In the genomic region with DNA sequence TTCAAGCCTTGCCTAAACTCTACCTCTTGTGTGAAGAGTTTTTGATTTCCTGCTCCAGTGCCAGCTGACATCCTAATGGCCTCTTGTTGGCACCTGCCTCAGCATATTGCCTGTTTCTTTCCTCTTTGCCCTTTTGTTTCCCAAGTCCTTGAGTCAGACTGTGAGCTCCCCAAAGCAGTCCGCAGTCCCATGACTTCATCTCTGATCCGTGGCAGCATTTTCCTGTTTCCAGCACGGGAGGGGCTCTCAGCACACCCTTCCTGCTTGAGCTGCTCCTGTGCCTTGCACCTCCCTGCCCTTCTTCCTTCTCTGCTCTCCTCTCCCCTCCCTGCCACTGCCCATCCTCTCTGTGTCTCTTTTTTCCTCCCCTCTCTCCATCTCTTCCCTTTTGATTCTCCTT, we compare ENCODE assay signal across 1 cellular context.
TF ChIP-seq lines count a peak whose summit lies in the region.

No MANE protein-coding gene starts in this region.

TF ChIP-seq in GM23338, 12 proteins besides CTCF, POLR2A, EP300 and RAD21 (continued from another document):
- TF ChIP-seq, protein P1, sequence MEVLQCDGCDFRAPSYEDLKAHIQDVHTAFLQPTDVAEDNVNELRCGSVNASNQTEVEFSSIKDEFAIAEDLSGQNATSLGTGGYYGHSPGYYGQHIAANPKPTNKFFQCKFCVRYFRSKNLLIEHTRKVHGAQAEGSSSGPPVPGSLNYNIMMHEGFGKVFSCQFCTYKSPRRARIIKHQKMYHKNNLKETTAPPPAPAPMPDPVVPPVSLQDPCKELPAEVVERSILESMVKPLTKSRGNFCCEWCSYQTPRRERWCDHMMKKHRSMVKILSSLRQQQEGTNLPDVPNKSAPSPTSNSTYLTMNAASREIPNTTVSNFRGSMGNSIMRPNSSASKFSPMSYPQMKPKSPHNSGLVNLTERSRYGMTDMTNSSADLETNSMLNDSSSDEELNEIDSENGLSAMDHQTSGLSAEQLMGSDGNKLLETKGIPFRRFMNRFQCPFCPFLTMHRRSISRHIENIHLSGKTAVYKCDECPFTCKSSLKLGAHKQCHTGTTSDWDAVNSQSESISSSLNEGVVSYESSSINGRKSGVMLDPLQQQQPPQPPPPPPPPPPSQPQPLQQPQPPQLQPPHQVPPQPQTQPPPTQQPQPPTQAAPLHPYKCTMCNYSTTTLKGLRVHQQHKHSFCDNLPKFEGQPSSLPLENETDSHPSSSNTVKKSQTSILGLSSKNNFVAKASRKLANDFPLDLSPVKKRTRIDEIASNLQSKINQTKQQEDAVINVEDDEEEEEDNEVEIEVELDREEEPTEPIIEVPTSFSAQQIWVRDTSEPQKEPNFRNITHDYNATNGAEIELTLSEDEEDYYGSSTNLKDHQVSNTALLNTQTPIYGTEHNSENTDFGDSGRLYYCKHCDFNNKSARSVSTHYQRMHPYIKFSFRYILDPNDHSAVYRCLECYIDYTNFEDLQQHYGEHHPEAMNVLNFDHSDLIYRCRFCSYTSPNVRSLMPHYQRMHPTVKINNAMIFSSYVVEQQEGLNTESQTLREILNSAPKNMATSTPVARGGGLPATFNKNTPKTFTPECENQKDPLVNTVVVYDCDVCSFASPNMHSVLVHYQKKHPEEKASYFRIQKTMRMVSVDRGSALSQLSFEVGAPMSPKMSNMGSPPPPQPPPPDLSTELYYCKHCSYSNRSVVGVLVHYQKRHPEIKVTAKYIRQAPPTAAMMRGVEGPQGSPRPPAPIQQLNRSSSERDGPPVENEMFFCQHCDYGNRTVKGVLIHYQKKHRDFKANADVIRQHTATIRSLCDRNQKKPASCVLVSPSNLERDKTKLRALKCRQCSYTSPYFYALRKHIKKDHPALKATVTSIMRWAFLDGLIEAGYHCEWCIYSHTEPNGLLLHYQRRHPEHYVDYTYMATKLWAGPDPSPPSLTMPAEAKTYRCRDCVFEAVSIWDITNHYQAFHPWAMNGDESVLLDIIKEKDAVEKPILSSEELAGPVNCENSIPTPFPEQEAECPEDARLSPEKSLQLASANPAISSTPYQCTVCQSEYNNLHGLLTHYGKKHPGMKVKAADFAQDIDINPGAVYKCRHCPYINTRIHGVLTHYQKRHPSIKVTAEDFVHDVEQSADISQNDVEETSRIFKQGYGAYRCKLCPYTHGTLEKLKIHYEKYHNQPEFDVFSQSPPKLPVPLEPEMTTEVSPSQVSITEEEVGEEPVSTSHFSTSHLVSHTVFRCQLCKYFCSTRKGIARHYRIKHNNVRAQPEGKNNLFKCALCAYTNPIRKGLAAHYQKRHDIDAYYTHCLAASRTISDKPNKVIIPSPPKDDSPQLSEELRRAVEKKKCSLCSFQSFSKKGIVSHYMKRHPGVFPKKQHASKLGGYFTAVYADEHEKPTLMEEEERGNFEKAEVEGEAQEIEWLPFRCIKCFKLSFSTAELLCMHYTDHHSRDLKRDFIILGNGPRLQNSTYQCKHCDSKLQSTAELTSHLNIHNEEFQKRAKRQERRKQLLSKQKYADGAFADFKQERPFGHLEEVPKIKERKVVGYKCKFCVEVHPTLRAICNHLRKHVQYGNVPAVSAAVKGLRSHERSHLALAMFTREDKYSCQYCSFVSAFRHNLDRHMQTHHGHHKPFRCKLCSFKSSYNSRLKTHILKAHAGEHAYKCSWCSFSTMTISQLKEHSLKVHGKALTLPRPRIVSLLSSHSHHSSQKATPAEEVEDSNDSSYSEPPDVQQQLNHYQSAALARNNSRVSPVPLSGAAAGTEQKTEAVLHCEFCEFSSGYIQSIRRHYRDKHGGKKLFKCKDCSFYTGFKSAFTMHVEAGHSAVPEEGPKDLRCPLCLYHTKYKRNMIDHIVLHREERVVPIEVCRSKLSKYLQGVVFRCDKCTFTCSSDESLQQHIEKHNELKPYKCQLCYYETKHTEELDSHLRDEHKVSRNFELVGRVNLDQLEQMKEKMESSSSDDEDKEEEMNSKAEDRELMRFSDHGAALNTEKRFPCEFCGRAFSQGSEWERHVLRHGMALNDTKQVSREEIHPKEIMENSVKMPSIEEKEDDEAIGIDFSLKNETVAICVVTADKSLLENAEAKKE (CRISPR knock-in tag; IDR thresholded peaks at IDR 0.05), result no peak
- TF ChIP-seq POLR2AphosphoS5 (IDR thresholded peaks at IDR 0.05; ENCODE audit: low read depth) (no peak), JUNB (IDR thresholded peaks at IDR 0.05; ENCODE audit: unreplicated experiment) (no peak), CREB1 (CRISPR knock-in tag; IDR thresholded peaks at IDR 0.05; ENCODE audit: low read depth) (no peak), STAT1 (IDR thresholded peaks at IDR 0.05; ENCODE audit: unreplicated experiment) (no peak)
